ENCODE assay signal across 1 cellular context in genomic region chr1:17744666-17745563, GRCh38.
TF ChIP-seq lines count a peak whose summit lies in the region.

No MANE protein-coding gene starts in this region.

TF ChIP-seq in WTC11, 78 proteins besides CTCF, POLR2A, EP300 and RAD21 (continued from another document):
- TF ChIP-seq ZNF425 (CRISPR knock-in tag; conservative IDR thresholded peaks at IDR 0.05): no peak
- TF ChIP-seq ZNF671 (CRISPR knock-in tag; IDR thresholded peaks at IDR 0.05): no peak
- no peak for TF ChIP-seq ERG (CRISPR knock-in tag; IDR thresholded peaks at IDR 0.05)
- no peak for TF ChIP-seq PREB (CRISPR knock-in tag; IDR thresholded peaks at IDR 0.05; ENCODE audit: borderline replicate concordance)
- TF ChIP-seq ZNF416 (CRISPR knock-in tag; IDR thresholded peaks at IDR 0.05): no peak
- no peak for TF ChIP-seq ZNF232 (CRISPR knock-in tag; IDR thresholded peaks at IDR 0.05)
- TF ChIP-seq MXD4 (CRISPR knock-in tag; IDR thresholded peaks at IDR 0.05; ENCODE audit: borderline replicate concordance): no peak
- no peak for TF ChIP-seq CREB1 (CRISPR knock-in tag; IDR thresholded peaks at IDR 0.05)
- TF ChIP-seq ESRRA (CRISPR knock-in tag; IDR thresholded peaks at IDR 0.05; ENCODE audit: borderline replicate concordance): no peak
- TF ChIP-seq FOXJ3 (CRISPR knock-in tag; IDR thresholded peaks at IDR 0.05; ENCODE audit: borderline replicate concordance): no peak
- no peak for TF ChIP-seq NFYB (CRISPR knock-in tag; conservative IDR thresholded peaks at IDR 0.05; ENCODE audit: low read depth)
- TF ChIP-seq ATF1 (CRISPR knock-in tag; IDR thresholded peaks at IDR 0.05): no peak
- TF ChIP-seq FOXP1 (CRISPR knock-in tag; IDR thresholded peaks at IDR 0.05; ENCODE audit: borderline replicate concordance): no peak
TF ChIP-seq in WTC11: peak in this region for 0.
